In the genomic region with DNA sequence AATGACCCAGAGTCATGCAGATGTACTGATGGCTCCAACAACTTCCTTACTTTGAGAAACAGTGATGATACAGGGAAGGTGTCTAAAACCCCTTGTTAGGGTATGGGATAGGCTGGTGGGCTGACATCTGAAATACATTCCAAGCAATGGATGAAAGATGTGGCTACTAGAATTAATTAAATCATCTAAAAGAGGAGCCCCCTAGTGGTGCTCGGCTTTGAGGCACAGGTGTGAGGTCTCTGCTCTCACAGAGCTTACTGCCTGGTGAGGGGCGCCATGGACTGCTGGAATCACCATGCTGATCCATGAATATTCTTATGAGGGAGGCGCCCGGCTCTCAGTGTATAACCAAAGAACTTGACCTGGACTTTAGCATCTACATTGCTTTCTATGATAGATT, we compare ENCODE assay signal across 9 cellular contexts. TPM values are rescaled to one million over a fixed set of nuclear protein-coding genes. Genes with fewer than 3 reads are reported as not detected.
DNase-seq lines count a peak whose midpoint lies in the region; ATAC-seq and TF ChIP-seq lines count a peak whose summit lies in the region.
"Had no signal": no experiment of that assay in that cellular context is flagged by ENCODE, and none has a peak within 500 bp of the region (broad histone marks: within the 10 kb centered on the region; RNA-seq: fewer than 3 reads in every experiment).

No MANE protein-coding gene starts in this region.

- 58 to 63% methylated on average over 4 of the region's 4 CpGs for WGBS in body of pancreas, 2 donors

- ATAC-seq in body of pancreas (no peak), HG02759 (IDR thresholded peaks at IDR 0.05; ENCODE audit: unreplicated experiment) (no peak)

- H3K9me3 ChIP-seq in body of pancreas: no peaks in the 10 kb centered on the region

- TF ChIP-seq POLR2A in body of pancreas (IDR thresholded peaks at IDR 0.05): no peak

- H3K27ac ChIP-seq in body of pancreas: no peak overlapping the region

- no peaks in the 10 kb centered on the region for H3K36me3 ChIP-seq in body of pancreas (replicated peaks in 1 of 2; ENCODE audit: insufficient read depth in 1 of 2, low read depth in 2 of 2)

- TF ChIP-seq CTCF in body of pancreas (IDR thresholded peaks at IDR 0.05) (peak in 3 of 7 experiments; percentile 9 to 19 (median 14)), retinal pigment epithelial cell (conservative IDR thresholded peaks at IDR 0.05; ENCODE audit: low read depth, low read length) (peak; percentile 62)

- intact Hi-C loops in body of pancreas (cut with DNase I): no loop called here

- no peaks in the 10 kb centered on the region for H3K27me3 ChIP-seq in body of pancreas

- H3K4me3 ChIP-seq in body of pancreas: no peak overlapping the region
- H3K4me3 ChIP-seq in retinal pigment epithelial cell (ENCODE audit: low read length): no peak overlapping the region

- no peaks in the 10 kb centered on the region for H3K4me1 ChIP-seq in body of pancreas

- DNase-seq in DMS53 (lab: John Stamatoyannopoulos, UW) (peak; percentile 38), DMS53 treated with DMSO at 0.1 percent for 48 hours (lab: John Stamatoyannopoulos, UW; ENCODE audit: unreplicated experiment) (no peak), M059J (ENCODE audit: low read depth) (peak; percentile 28), body of pancreas (peak in 3 of 4 donors; percentile 8 to 22 (median 13)), retinal pigment epithelial cell (ENCODE audit: low read depth) (no peak), GM03348 (ENCODE audit: low spot score) (no peak), NCI-H1105 treated with DMSO at 0.1 percent for 48 hours (lab: John Stamatoyannopoulos, UW) (no peak)
- DNase-seq: hypothalamus had no signal

RNA-seq across cellular contexts. Expression of gene GNG4, which starts 48.5 kb away (rescaled TPM):
- 0.32 and 0.52 TPM in 2 replicates for total RNA-seq in M059J (2014; rRNA removed; shearing (Covaris generic))
- total RNA-seq in body of pancreas: 1 to 10 TPM in 1 of 2 donors, under 1 TPM in 1; 0.66 to 3.1 TPM

Comparison
In these comparisons a context has a peak if more than half of its experiments do, and no peak if none do; other contexts are left out.
1. DNase-seq: peak in DMS53 (single experiment), M059J (single experiment) and body of pancreas (3 of 4); none in DMS53 treated with DMSO at 0.1 percent for 48 hours (single experiment), retinal pigment epithelial cell (single experiment), GM03348 (single experiment) and NCI-H1105 treated with DMSO at 0.1 percent for 48 hours (single experiment).